Comparison of ENCODE assay signal across 8 cellular contexts in the genomic region with DNA sequence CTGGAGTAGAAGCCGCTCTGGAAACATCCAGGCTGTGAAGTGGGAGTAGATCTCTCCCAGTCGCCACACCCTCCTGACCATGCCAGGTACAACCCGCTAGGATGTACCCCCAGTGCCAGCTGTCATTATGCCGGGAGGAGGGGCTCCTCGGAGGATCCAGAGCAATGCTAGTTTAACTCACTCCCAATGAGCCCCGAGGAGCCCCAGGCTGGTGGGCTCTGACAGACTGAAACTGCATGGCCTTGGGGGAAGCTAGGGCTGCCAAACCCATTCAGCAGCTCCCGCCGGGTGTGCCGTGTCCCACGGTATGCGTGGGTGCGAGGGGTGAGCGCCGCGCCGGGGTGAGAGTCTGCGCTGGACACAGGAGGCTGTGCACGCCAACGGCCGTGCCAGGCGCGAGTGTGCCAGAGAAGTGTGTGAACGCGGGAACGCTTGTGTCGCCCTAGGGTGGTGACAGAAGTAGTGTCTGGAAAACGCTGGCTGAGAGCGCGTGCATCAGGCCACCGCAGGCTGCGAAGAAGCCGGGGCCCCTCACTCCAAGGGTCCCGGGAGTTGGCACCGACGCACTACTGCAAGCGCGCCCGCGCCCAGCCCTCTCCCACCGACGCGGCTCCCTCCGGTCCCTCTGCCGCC.
DNase-seq lines count a peak whose midpoint lies in the region; ATAC-seq, FAIRE-seq and TF ChIP-seq lines count a peak whose summit lies in the region.

No MANE protein-coding gene starts in this region.

- BruUV-seq in PC-3 (replicated peaks; lab: Mats Ljungman, UMichigan), result no TSS peak

- POLR2A ChIA-PET in PC-3 (lab: Charles Lee; ENCODE audit: unreplicated experiment), result interaction anchor here (0.6 kb wide), 2 partner anchors 111 to 1769 kb away, joined by 5 to 6 read pairs; no protein-coding TSS in a partner anchor

- no peak for TF ChIP-seq CTCF in PC-3 (conservative IDR thresholded peaks at IDR 0.05; ENCODE audit: low read depth, low read length)
- no peak for TF ChIP-seq CTCF in coronary artery (IDR thresholded peaks at IDR 0.05)

- no peaks in the 10 kb centered on the region for H4K20me1 ChIP-seq in PC-3 (ENCODE audit: low read length)

- H3K4me3 ChIP-seq in PC-3 (ENCODE audit: low read length) (peak overlapping the region; percentile 86), coronary artery (peak overlapping the region; percentile 86), muscle layer of colon (ENCODE audit: low read depth in 1 of 2, low read length in 2 of 2) (peak overlapping the region; percentile 45 to 53)

- FAIRE-seq in GM12892 (lab: Jason Lieb, UNC), result peak; percentile 9
- no peak for FAIRE-seq in RCC 7860 (lab: Jason Lieb, UNC)
- FAIRE-seq in H54 (lab: Jason Lieb, UNC), result no peak

- H3K36me3 ChIP-seq in PC-3 (ENCODE audit: low read depth, low read length), result no peaks in the 10 kb centered on the region
- H3K36me3 ChIP-seq in muscle layer of colon (ENCODE audit: insufficient read depth, low read length), result no peaks in the 10 kb centered on the region

- H3K4me1 ChIP-seq in PC-3 (ENCODE audit: insufficient read depth, low read length), result peaks cover 30% of the 10 kb centered on the region
- peaks cover 5% of the 10 kb centered on the region for H3K4me1 ChIP-seq in muscle layer of colon (ENCODE audit: insufficient read depth, low read length)

- intact Hi-C loops in PC-3 (cut with micrococcal nuclease), result loop anchor here (5.0 to 10.0 kb wide), 2 partner anchors 34 to 87 kb away; no protein-coding TSS in a partner anchor

- H3K9me2 ChIP-seq in PC-3 (replicated peaks; ENCODE audit: low read length), result no peaks in the 10 kb centered on the region

- H3K79me2 ChIP-seq in PC-3 (ENCODE audit: low read length), result no peaks in the 10 kb centered on the region

- CTCF ChIA-PET in PC-3 (lab: Charles Lee), result interaction anchor here (0.6 kb wide), 2 partner anchors 146 to 227 kb away, joined by 3 to 7 read pairs; no protein-coding TSS in a partner anchor

- ATAC-seq in HG02571 (IDR thresholded peaks at IDR 0.05; ENCODE audit: unreplicated experiment), result peak; percentile 7
- ATAC-seq in PC-3, result peak; percentile 13

- H3F3A ChIP-seq in PC-3 (ENCODE audit: low read length, unreplicated experiment), result no peaks in the 10 kb centered on the region

- TF ChIP-seq POLR2A in GM12892 (IDR thresholded peaks at IDR 0.05; ENCODE audit: low read depth, low read length) (no peak), H54 (IDR thresholded peaks at IDR 0.05; ENCODE audit: low read depth, low read length) (no peak)

- H3K9me3 ChIP-seq in PC-3 (ENCODE audit: low read length) (no peaks in the 10 kb centered on the region), muscle layer of colon (ENCODE audit: low read length) (no peaks in the 10 kb centered on the region)

- DNase-seq in GM12892 (ENCODE audit: insufficient read length) (no peak), PC-3 (no peak), coronary artery (ENCODE audit: low spot score) (no peak), RCC 7860 (ENCODE audit: low spot score) (no peak), H54 (ENCODE audit: insufficient read length, low spot score) (no peak), T1000 (lab: John Stamatoyannopoulos, UW) (no peak)

- H3K27ac ChIP-seq in PC-3 (ENCODE audit: low read length), result no peak overlapping the region
- peak overlapping the region in 1 of 2 donors; percentile 95 for H3K27ac ChIP-seq in coronary artery
- no peak overlapping the region for H3K27ac ChIP-seq in muscle layer of colon (ENCODE audit: low read depth, low read length)

- peak overlapping the region; percentile 74; the same call in 1 of the 2 replicates for H2AFZ ChIP-seq in PC-3 (ENCODE audit: low read length)

- H3K27me3 ChIP-seq in PC-3 (ENCODE audit: low read length), result no peaks in the 10 kb centered on the region
- no peaks in the 10 kb centered on the region for H3K27me3 ChIP-seq in muscle layer of colon (ENCODE audit: control insufficient read depth in 1 of 2, insufficient read depth in 2 of 2, low read length in 2 of 2)

- H3K9ac ChIP-seq in PC-3 (ENCODE audit: low read length) (peak overlapping the region; percentile 33; the same call in 1 of the 2 replicates), muscle layer of colon (ENCODE audit: low read length) (no peak overlapping the region)

- peak overlapping the region; percentile 100 for H3K4me2 ChIP-seq in PC-3 (ENCODE audit: low read length)
